In genomic region chr9:128771745-128772519, GRCh38 we compare ENCODE assay signal across 1 cellular context.
TF ChIP-seq lines count a peak whose summit lies in the region.

Gene ZER1 (minus strand): TSS chr9:128771927. CDS start chr9:128755565, 16,362 bp downstream.

TF ChIP-seq in HepG2, 621 proteins besides CTCF, POLR2A, EP300 and RAD21 (continued from another document):
- peak; percentile 81 for TF ChIP-seq ATF2 (CRISPR knock-in tag; IDR thresholded peaks at IDR 0.05)
